In the genomic region with DNA sequence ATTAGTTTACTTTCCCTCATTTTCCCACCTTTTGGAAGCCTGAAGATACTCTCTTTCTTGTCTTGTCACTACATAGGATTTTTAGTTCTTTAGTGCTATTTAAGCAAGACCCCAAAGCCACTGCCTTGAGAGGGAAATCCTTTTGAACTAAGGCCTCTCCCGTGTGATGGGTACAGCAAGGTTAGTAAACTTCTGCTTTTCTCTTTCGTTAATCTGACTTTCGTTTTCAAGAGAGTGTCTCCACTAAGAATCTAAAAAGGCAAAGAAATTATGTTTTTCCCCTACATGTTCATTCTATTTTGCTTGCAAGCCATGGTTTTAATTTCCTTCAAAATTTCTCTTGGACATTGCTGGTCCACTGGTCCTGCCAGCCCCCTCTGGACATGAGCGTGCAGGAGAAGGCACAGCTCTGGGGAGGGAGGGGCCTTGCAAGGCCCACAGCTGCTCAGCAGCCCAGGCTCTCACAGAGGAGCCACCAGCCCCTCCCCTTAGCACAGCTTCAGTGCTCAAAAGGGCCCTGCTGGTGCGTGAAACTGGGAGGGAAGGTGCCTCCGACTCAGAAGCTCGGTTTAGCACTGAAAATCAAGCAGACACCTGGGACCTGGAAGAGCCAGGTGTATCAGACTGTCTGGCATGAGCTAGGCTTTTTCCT, we compare ENCODE assay signal across 8 cellular contexts.
DNase-seq lines count a peak whose midpoint lies in the region; ATAC-seq and TF ChIP-seq lines count a peak whose summit lies in the region.

No MANE protein-coding gene starts in this region.

- no peak for TF ChIP-seq CTCF in GM06990 (IDR thresholded peaks at IDR 0.05; ENCODE audit: insufficient read depth, low read length, poor library complexity, severe bottlenecking)
- no peak for TF ChIP-seq CTCF in SU-DHL-6 (IDR thresholded peaks at IDR 0.05; ENCODE audit: insufficient read depth, low read length, poor library complexity, severe bottlenecking)

- H3K4me2 ChIP-seq in SU-DHL-6 (ENCODE audit: low read depth, low read length, poor library complexity, severe bottlenecking): peak overlapping the region; percentile 79

- H3K4me3 ChIP-seq in GM06990 (replicated peaks; ENCODE audit: low read depth, low read length) (peak overlapping the region; percentile 39), SU-DHL-6 (ENCODE audit: insufficient read depth, low read length, poor library complexity, severe bottlenecking) (peak overlapping the region; percentile 46), mononuclear cell (ENCODE audit: low read length) (peak overlapping the region; percentile 25)

- peak overlapping the region; percentile 62 for H2AFZ ChIP-seq in SU-DHL-6 (ENCODE audit: low read depth, low read length, severe bottlenecking)

- H3F3A ChIP-seq in SU-DHL-6 (ENCODE audit: insufficient read depth): no peaks in the 10 kb centered on the region

- peak overlapping the region; percentile 31; the same call in 1 of the 2 replicates for H3K9ac ChIP-seq in SU-DHL-6 (ENCODE audit: low read length)

- H3K9me3 ChIP-seq in SU-DHL-6 (ENCODE audit: insufficient read depth, low read length) (no peaks in the 10 kb centered on the region), mononuclear cell (ENCODE audit: low read depth, low read length) (no peaks in the 10 kb centered on the region)

- H3K36me3 ChIP-seq in GM06990 (ENCODE audit: control insufficient read depth, insufficient read depth, low read length) (no peaks in the 10 kb centered on the region), SU-DHL-6 (ENCODE audit: low read length) (no peaks in the 10 kb centered on the region)

- no peaks in the 10 kb centered on the region for H3K9me2 ChIP-seq in SU-DHL-6 (replicated peaks; ENCODE audit: insufficient read depth, low read length)

- peak overlapping the region; percentile 77 for H3K27ac ChIP-seq in SU-DHL-6 (ENCODE audit: low read depth, low read length)

- ATAC-seq in GM19395 (IDR thresholded peaks at IDR 0.05; ENCODE audit: unreplicated experiment): peak; percentile 97
- peak; percentile 93 for ATAC-seq in HG03196 (IDR thresholded peaks at IDR 0.05; ENCODE audit: unreplicated experiment)

- H3K27me3 ChIP-seq in GM06990 (replicated peaks; ENCODE audit: control insufficient read depth, insufficient read depth, low read length) (no peaks in the 10 kb centered on the region), SU-DHL-6 (ENCODE audit: low read length) (no peaks in the 10 kb centered on the region), mononuclear cell (ENCODE audit: insufficient read depth, low read length) (no peaks in the 10 kb centered on the region)

- no peaks in the 10 kb centered on the region for H3K79me2 ChIP-seq in SU-DHL-6 (ENCODE audit: insufficient read depth, low read length)

- peak; percentile 77 for DNase-seq in GM06990 (ENCODE audit: extremely low read depth, insufficient read length)
- DNase-seq in DMS153 (lab: John Stamatoyannopoulos, UW): no peak
- DNase-seq in NCI-H1694 treated with DMSO at 0.1 percent for 48 hours (lab: John Stamatoyannopoulos, UW): no peak
- DNase-seq in NCI-H526 (lab: John Stamatoyannopoulos, UW): no peak

- peaks cover 15% of the 10 kb centered on the region for H3K4me1 ChIP-seq in mononuclear cell (ENCODE audit: insufficient read depth, low read length)

- no peaks in the 10 kb centered on the region for H4K20me1 ChIP-seq in SU-DHL-6 (ENCODE audit: low read depth, low read length)
